In genomic region chr10:58372630-58373445, GRCh38 we compare ENCODE assay signal across 17 cellular contexts. TPM values are rescaled to one million over a fixed set of nuclear protein-coding genes. Genes with fewer than 3 reads are reported as not detected.
DNase-seq lines count a peak whose midpoint lies in the region; ATAC-seq and TF ChIP-seq lines count a peak whose summit lies in the region.
"Had no signal": no experiment of that assay in that cellular context is flagged by ENCODE, and none has a peak within 500 bp of the region (broad histone marks: within the 10 kb centered on the region; RNA-seq: fewer than 3 reads in every experiment).

No MANE protein-coding gene starts in this region.

- H3K4me1 Mint-ChIP-seq in neural progenitor cell, result no peaks in the 10 kb centered on the region
- H3K4me1 Mint-ChIP-seq in activated CD8-positive, alpha-beta T cell treated with anti-CD3 and anti-CD28 coated beads for 36 hours (ENCODE audit: low read depth), result no peaks in the 10 kb centered on the region
- H3K4me1 Mint-ChIP-seq: CD4-positive, alpha-beta memory T cell; IgD-negative memory B cell had no signal

- no peak overlapping the region for H2AFZ ChIP-seq in neural progenitor cell (replicated peaks)

- peaks cover 0 to 19% of the 10 kb centered on the region in 2 donors for H3K36me3 ChIP-seq in psoas muscle (ENCODE audit: insufficient read depth in 1 of 2, low read depth in 1 of 2)
- H3K36me3 ChIP-seq in neural progenitor cell, result peaks cover 6% of the 10 kb centered on the region
- H3K36me3 ChIP-seq: tibial nerve had no signal

- no peaks in the 10 kb centered on the region for H3F3A ChIP-seq in neural progenitor cell (ENCODE audit: low read depth)

- no peak overlapping the region for H3K9ac ChIP-seq in neural progenitor cell

- CTCF ChIA-PET in activated CD8-positive, alpha-beta T cell treated with anti-CD3 and anti-CD28 coated beads for 36 hours (lab: Charles Lee), result no interaction called here

- H3K27ac Mint-ChIP-seq in neural progenitor cell, result no peak overlapping the region
- no peak overlapping the region for H3K27ac Mint-ChIP-seq in activated CD8-positive, alpha-beta T cell treated with anti-CD3 and anti-CD28 coated beads for 36 hours

- no peak overlapping the region for H3K4me3 ChIP-seq in psoas muscle
- no peak overlapping the region for H3K4me3 ChIP-seq in neural progenitor cell
- H3K4me3 ChIP-seq: coronary artery, esophagus squamous epithelium, tibial nerve had no signal

- POLR2A ChIA-PET in activated CD8-positive, alpha-beta T cell treated with anti-CD3 and anti-CD28 coated beads for 36 hours (lab: Charles Lee), result no interaction called here

- TF ChIP-seq CTCF in psoas muscle (IDR thresholded peaks at IDR 0.05) (no peak), neural progenitor cell (IDR thresholded peaks at IDR 0.05) (no peak)
- no peak for TF ChIP-seq CTCF in activated CD8-positive, alpha-beta T cell treated with anti-CD3 and anti-CD28 coated beads for 36 hours (IDR thresholded peaks at IDR 0.05)

- H3K9me3 Mint-ChIP-seq in neural progenitor cell, result no peaks in the 10 kb centered on the region
- no peaks in the 10 kb centered on the region for H3K9me3 Mint-ChIP-seq in activated CD8-positive, alpha-beta T cell treated with anti-CD3 and anti-CD28 coated beads for 36 hours
- H3K9me3 Mint-ChIP-seq: IgD-negative memory B cell had no signal

- intact Hi-C loops in psoas muscle (cut with DNase I), result no loop called here
- intact Hi-C loops in activated CD8-positive, alpha-beta T cell treated with anti-CD3 and anti-CD28 coated beads for 36 hours (cut with micrococcal nuclease), result no loop called here

- no peaks in the 10 kb centered on the region for H3K27me3 ChIP-seq in psoas muscle (ENCODE audit: insufficient read depth in 3 of 3, low read length in 2 of 3)
- no peaks in the 10 kb centered on the region for H3K27me3 ChIP-seq in neural progenitor cell
- H3K27me3 ChIP-seq: esophagus squamous epithelium, tibial nerve had no signal

- no peaks in the 10 kb centered on the region for H3K27me3 Mint-ChIP-seq in neural progenitor cell (ENCODE audit: insufficient read depth, low read depth)
- H3K27me3 Mint-ChIP-seq in activated CD8-positive, alpha-beta T cell treated with anti-CD3 and anti-CD28 coated beads for 36 hours, result no peaks in the 10 kb centered on the region
- H3K27me3 Mint-ChIP-seq: CD4-positive, alpha-beta memory T cell; IgD-negative memory B cell had no signal

- no peaks in the 10 kb centered on the region for H4K20me1 ChIP-seq in neural progenitor cell (ENCODE audit: low read depth)

- no peak overlapping the region for H3K4me3 Mint-ChIP-seq in neural progenitor cell
- no peak overlapping the region for H3K4me3 Mint-ChIP-seq in activated CD8-positive, alpha-beta T cell treated with anti-CD3 and anti-CD28 coated beads for 36 hours
- H3K4me3 Mint-ChIP-seq: CD4-positive, alpha-beta memory T cell; IgD-negative memory B cell had no signal

- DNase-seq in psoas muscle, result no peak
- no peak for DNase-seq in NCI-H2107 treated with DMSO at 0.1 percent for 48 hours (lab: John Stamatoyannopoulos, UW; ENCODE audit: unreplicated experiment)
- no peak for DNase-seq in neural progenitor cell (ENCODE audit: low spot score)
- DNase-seq in activated CD8-positive, alpha-beta T cell treated with anti-CD3 and anti-CD28 coated beads for 36 hours, result no peak
- DNase-seq in NOMO-1 treated with DMSO at 0.1 percent for 48 hours (lab: John Stamatoyannopoulos, UW; ENCODE audit: unreplicated experiment), result no peak
- DNase-seq: activated T-cell treated with anti-CD3 and anti-CD28 coated beads, Interleukin-2, amount 50 U/mL, for 1 hour; CD4-positive, alpha-beta memory T cell; esophagus squamous epithelium; mesendoderm; NCI-H82 had no signal

- H3K27ac ChIP-seq in psoas muscle (peak overlapping the region; percentile 66), neural progenitor cell (no peak overlapping the region)
- H3K27ac ChIP-seq: coronary artery, esophagus squamous epithelium, tibial nerve had no signal

- H3K4me1 ChIP-seq in psoas muscle, result peaks cover 15% of the 10 kb centered on the region
- H3K4me1 ChIP-seq in neural progenitor cell, result no peaks in the 10 kb centered on the region
- H3K4me1 ChIP-seq: esophagus squamous epithelium, tibial nerve had no signal

- no peaks in the 10 kb centered on the region for H3K36me3 Mint-ChIP-seq in neural progenitor cell
- no peaks in the 10 kb centered on the region for H3K36me3 Mint-ChIP-seq in activated CD8-positive, alpha-beta T cell treated with anti-CD3 and anti-CD28 coated beads for 36 hours (ENCODE audit: low read depth)

- no peak overlapping the region for H3K4me2 ChIP-seq in neural progenitor cell

- ATAC-seq in GM19351 (IDR thresholded peaks at IDR 0.05; ENCODE audit: unreplicated experiment) (peak; percentile 88), HG02623 (IDR thresholded peaks at IDR 0.05; ENCODE audit: unreplicated experiment) (peak; percentile 78), HG03457 (IDR thresholded peaks at IDR 0.05; ENCODE audit: unreplicated experiment) (peak; percentile 67), psoas muscle (peak; percentile 50 to 67 (median 52))
- ATAC-seq in activated CD8-positive, alpha-beta T cell treated with anti-CD3 and anti-CD28 coated beads for 36 hours, result no peak
- ATAC-seq: SK-N-SH treated with all-trans-retinoic acid at 6 μM for 48 hours had no signal

- H3K79me2 ChIP-seq in neural progenitor cell (ENCODE audit: low read depth), result no peaks in the 10 kb centered on the region

- WGBS in psoas muscle, 3 donors, result 37 to 41% (median 40%) methylated on average over 4 of the region's 4 CpGs

- no peaks in the 10 kb centered on the region for H3K9me3 ChIP-seq in psoas muscle
- no peaks in the 10 kb centered on the region for H3K9me3 ChIP-seq in neural progenitor cell (ENCODE audit: low read depth)
- H3K9me3 ChIP-seq: esophagus squamous epithelium, tibial nerve had no signal

RNA-seq across cellular contexts. Expression of gene TFAM, which starts 12.4 kb away (rescaled TPM):
- total RNA-seq in psoas muscle, result 10 to 100 TPM; 22.7 to 36.0 (median 30.2) TPM
- 10 to 100 TPM; 10.0 to 24.4 (median 18.7) TPM for polyA plus RNA-seq in psoas muscle
- 44.9 and 61.2 TPM in 2 replicates for total RNA-seq in neural progenitor cell (ENCODE audit: low replicate concordance)
- 100 to 1,000 TPM in 1 of 2 experiments, 10 to 100 TPM in 1; 97.3 to 116 TPM for total RNA-seq in activated CD8-positive, alpha-beta T cell treated with anti-CD3 and anti-CD28 coated beads for 36 hours

RNA-seq across cellular contexts. Expression of gene UBE2D1, which starts 38.0 kb away (rescaled TPM):
- total RNA-seq in psoas muscle (100 to 1,000 TPM in 1 of 4 donors, 10 to 100 TPM in 3; 36.6 to 115 (median 46.6) TPM), neural progenitor cell (ENCODE audit: low replicate concordance) (38.3 and 56.6 TPM in 2 replicates)
- polyA plus RNA-seq in psoas muscle, result 100 to 1,000 TPM in 2 of 3 donors, 10 to 100 TPM in 1; 23.8 to 120 (median 104) TPM
- total RNA-seq in activated CD8-positive, alpha-beta T cell treated with anti-CD3 and anti-CD28 coated beads for 36 hours, result 10 to 100 TPM; 12.1 to 12.8 TPM
